8 cellular contexts compared by ENCODE assay signal in the genomic region with DNA sequence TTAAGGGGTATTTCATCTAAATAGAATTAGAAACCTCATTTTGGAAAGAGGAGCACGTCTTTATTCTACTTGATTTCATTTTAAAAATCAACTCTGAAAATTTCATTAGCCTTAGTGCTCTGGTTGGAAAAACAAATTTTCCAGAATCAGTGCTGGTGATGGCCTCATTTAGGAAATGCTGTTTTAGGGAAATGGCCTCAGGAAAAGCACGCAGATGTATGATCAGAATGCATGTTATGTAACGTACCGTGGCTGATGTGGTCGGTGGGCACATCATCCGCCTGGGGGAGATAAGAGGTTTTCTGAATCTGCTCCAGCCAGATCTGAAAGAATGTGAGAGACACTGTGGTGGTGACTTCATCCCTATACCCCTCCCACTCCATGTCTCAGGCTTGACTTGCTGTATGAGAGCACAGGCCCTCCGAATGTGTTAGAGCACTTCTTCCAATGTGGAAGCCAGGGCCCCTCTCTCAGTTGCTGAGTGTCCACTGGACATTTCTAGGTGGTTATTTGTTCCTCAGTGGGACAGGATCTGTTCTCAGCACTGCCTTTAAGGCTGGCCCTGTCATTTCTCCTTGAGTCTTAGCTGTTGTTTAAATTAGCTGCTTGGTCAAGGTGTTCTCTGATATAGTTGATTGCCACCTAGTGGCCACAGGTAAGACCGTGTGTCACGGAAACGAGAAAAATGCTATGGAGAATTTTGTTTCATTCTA.
DNase-seq lines count a peak whose midpoint lies in the region; ATAC-seq and TF ChIP-seq lines count a peak whose summit lies in the region.

No MANE protein-coding gene starts in this region.

- intact Hi-C loops in spleen (cut with DNase I; ENCODE audit: low total_unique reads) (loop anchor here (10.0 kb wide), 1 partner anchor 112 kb away; no protein-coding TSS in a partner anchor), posterior vena cava (cut with DNase I) (loop anchor here in 1 of 2 donors (5.0 kb wide), 2 partner anchors 94 to 149 kb away; partner anchors contain the start of gene ARHGAP26)

- H3K4me1 ChIP-seq in adipocyte (ENCODE audit: control insufficient read depth, insufficient read depth, low read length) (peaks cover 12% of the 10 kb centered on the region), spleen (peaks cover 0 to 77% (median 18%) of the 10 kb centered on the region in 6 donors)

- H3K9me3 ChIP-seq in adipocyte (ENCODE audit: control insufficient read depth, low read length) (no peaks in the 10 kb centered on the region), spleen (no peaks in the 10 kb centered on the region)

- H3K27me3 ChIP-seq in adipocyte (replicated peaks; ENCODE audit: control insufficient read depth, insufficient read depth, low read length) (no peaks in the 10 kb centered on the region), spleen (replicated peaks in 1 of 7) (no peaks in the 10 kb centered on the region)

- H3K36me3 ChIP-seq in adipocyte (ENCODE audit: control insufficient read depth, insufficient read depth, low read length, severe bottlenecking), result no peaks in the 10 kb centered on the region
- no peaks in the 10 kb centered on the region for H3K36me3 ChIP-seq in spleen

- no peak overlapping the region for H3K4me3 ChIP-seq in adipocyte (ENCODE audit: low read length)
- no peak overlapping the region for H3K4me3 ChIP-seq in spleen

- WGBS in spleen, 5 donors, result 31 to 49% (median 45%) methylated on average over 10 of the region's 10 CpGs

- no peak overlapping the region for H3K9ac ChIP-seq in adipocyte (ENCODE audit: low read length)

- peak overlapping the region in 1 of 8 donors; percentile 35 for H3K27ac ChIP-seq in spleen

- no peak for TF ChIP-seq POLR2A in spleen (IDR thresholded peaks at IDR 0.05)

- DNase-seq in DMS53 treated with DMSO at 0.1 percent for 48 hours (lab: John Stamatoyannopoulos, UW; ENCODE audit: unreplicated experiment) (peak; percentile 87), HS-5 (ENCODE audit: low read depth) (peak; percentile 49), RKO (ENCODE audit: low spot score) (peak; percentile 72), adipocyte (ENCODE audit: low read depth) (peak; percentile 72), hepatic stellate cell (ENCODE audit: low spot score) (peak; percentile 46), spleen (no peak), posterior vena cava (ENCODE audit: low spot score) (no peak)

- ATAC-seq in GM19467 (IDR thresholded peaks at IDR 0.05; ENCODE audit: unreplicated experiment), result peak; percentile 76

- TF ChIP-seq CTCF in spleen (IDR thresholded peaks at IDR 0.05 in 8 of 11, conservative IDR thresholded peaks at IDR 0.05 in 3 of 11), result peak in 10 of 11 experiments; percentile 34 to 89 (median 70)

Comparison
In these comparisons a context has a peak if more than half of its experiments do, and no peak if none do; other contexts are left out.
1. DNase-seq: peak in DMS53 treated with DMSO at 0.1 percent for 48 hours (single experiment), HS-5 (single experiment), RKO (single experiment), adipocyte (single experiment) and hepatic stellate cell (single experiment); none in spleen (single experiment) and posterior vena cava (single experiment).